ENCODE assay signal across 24 cellular contexts in genomic region chr4:90542216-90542615, GRCh38.
DNase-seq lines count a peak whose midpoint lies in the region; ATAC-seq and TF ChIP-seq lines count a peak whose summit lies in the region.
"Had no signal": no experiment of that assay in that cellular context is flagged by ENCODE, and none has a peak within 500 bp of the region (broad histone marks: within the 10 kb centered on the region; RNA-seq: fewer than 3 reads in every experiment).

No MANE protein-coding gene starts in this region.

- H3K36me3 ChIP-seq in PC-9 (ENCODE audit: low read depth) (no peaks in the 10 kb centered on the region), upper lobe of left lung (no peaks in the 10 kb centered on the region)
- H3K36me3 ChIP-seq: lower lobe of right lung, ovary, SJSA1, tibial nerve had no signal

- no peak overlapping the region for H3K4me2 ChIP-seq in PC-9

- TF ChIP-seq CTCF in PC-9 (conservative IDR thresholded peaks at IDR 0.05) (no peak), upper lobe of left lung (IDR thresholded peaks at IDR 0.05) (no peak)

- H3K4me3 ChIP-seq in PC-9 (no peak overlapping the region), upper lobe of left lung (no peak overlapping the region)
- H3K4me3 ChIP-seq: lower lobe of right lung, mucosa of descending colon, ovary, SJSA1, tibial nerve had no signal

- intact Hi-C loops in PC-9 (cut with micrococcal nuclease; ENCODE audit: unreplicated experiment) = no loop called here

- WGBS in upper lobe of left lung, 2 donors = 73 to 83% methylated on average over 4 of the region's 4 CpGs

- H3K27ac ChIP-seq in PC-9 (no peak overlapping the region), upper lobe of left lung (no peak overlapping the region)
- H3K27ac ChIP-seq: lower lobe of right lung, ovary, SJSA1, tibial nerve had no signal

- H4K20me1 ChIP-seq in PC-9 (ENCODE audit: insufficient read depth) = no peaks in the 10 kb centered on the region

- no TSS peak for BruUV-seq in PC-9 (replicated peaks; lab: Mats Ljungman, UMichigan)

- no peak for TF ChIP-seq POLR2A in upper lobe of left lung (IDR thresholded peaks at IDR 0.05)

- H3K4me1 ChIP-seq in PC-9 (replicated peaks; ENCODE audit: insufficient read depth) = no peaks in the 10 kb centered on the region
- no peaks in the 10 kb centered on the region for H3K4me1 ChIP-seq in upper lobe of left lung
- H3K4me1 ChIP-seq: SJSA1 had no signal

- no peaks in the 10 kb centered on the region for H3K9me3 ChIP-seq in PC-9 (ENCODE audit: insufficient read depth, low read depth)
- no peaks in the 10 kb centered on the region for H3K9me3 ChIP-seq in upper lobe of left lung
- H3K9me3 ChIP-seq: lower lobe of right lung, mucosa of descending colon, ovary, SJSA1, tibial nerve had no signal

- H2AFZ ChIP-seq in PC-9 = no peak overlapping the region

- H3K9me2 ChIP-seq in PC-9 (ENCODE audit: insufficient read depth) = no peaks in the 10 kb centered on the region

- no peaks in the 10 kb centered on the region for H3K79me2 ChIP-seq in PC-9 (ENCODE audit: low read depth)

- no peak for TF ChIP-seq EP300 in upper lobe of left lung (IDR thresholded peaks at IDR 0.05)

- H3K27me3 ChIP-seq in PC-9 (ENCODE audit: insufficient read depth, low read depth) (no peaks in the 10 kb centered on the region), upper lobe of left lung (no peaks in the 10 kb centered on the region)
- H3K27me3 ChIP-seq: ovary, SJSA1, tibial nerve had no signal

- POLR2A ChIA-PET in PC-9 (lab: Charles Lee; ENCODE audit: unreplicated experiment) = no interaction called here

- DNase-seq in NCI-H2107 treated with DMSO at 0.1 percent for 48 hours (lab: John Stamatoyannopoulos, UW; ENCODE audit: unreplicated experiment) (peak; percentile 41), NCI-H2107 (lab: John Stamatoyannopoulos, UW) (no peak), NCI-H1436 treated with DMSO at 0.1 percent for 48 hours (lab: John Stamatoyannopoulos, UW) (peak; percentile 59), NCI-H69 (lab: John Stamatoyannopoulos, UW) (peak; percentile 67), left kidney (ENCODE audit: low read depth, low spot score) (peak; percentile 16), PC-9 (no peak), upper lobe of left lung (no peak), medulla oblongata (ENCODE audit: extremely low spot score) (no peak)
- DNase-seq: activated CD4-positive, alpha-beta T cell treated with anti-CD3 and anti-CD28 coated beads for 1 hour; activated CD8-positive, alpha-beta T cell treated with anti-CD3 and anti-CD28 coated beads for 36 hours; AML-193; effector memory CD8-positive, alpha-beta T cell; head of caudate nucleus; lower lobe of right lung; mucosa of descending colon; NCI-H1105 treated with DMSO at 0.1 percent for 48 hours; NCI-H446 treated with DMSO at 0.1 percent for 48 hours; ovary; RPMI8226; small intestine; stimulated activated CD4-positive, alpha-beta T cell treated with anti-CD3 and anti-CD28 coated beads, Interleukin-1b, Interleukin-23, amount 100 ng/mL, for 48 hours had no signal

- ATAC-seq in upper lobe of left lung (ENCODE audit: low FRiP score in 2 of 2) = no peak
- ATAC-seq: activated CD8-positive, alpha-beta T cell treated with anti-CD3 and anti-CD28 coated beads for 36 hours; effector memory CD8-positive, alpha-beta T cell; lower lobe of right lung; mucosa of descending colon; natural killer cell treated with Interleukin-12 subunit alpha and Interleukin-12 subunit beta and Interleukin-15 and Interleukin-18, amount 100 ng/mL, for 72 hours had no signal

- H3F3A ChIP-seq in PC-9 (ENCODE audit: insufficient read depth, low read depth) = no peaks in the 10 kb centered on the region

- CTCF ChIA-PET in PC-9 (lab: Charles Lee) = no interaction called here

Comparison
In these comparisons a context has a peak if more than half of its experiments do, and no peak if none do; other contexts are left out.
1. DNase-seq: peak in NCI-H2107 treated with DMSO at 0.1 percent for 48 hours (single experiment), NCI-H1436 treated with DMSO at 0.1 percent for 48 hours (single experiment), NCI-H69 (single experiment) and left kidney (single experiment); none in NCI-H2107 (single experiment), PC-9 (0 of 2), upper lobe of left lung (0 of 2) and medulla oblongata (single experiment).